Comparison of ENCODE assay signal across 28 cellular contexts in genomic region chr14:71135911-71136310, GRCh38.
"Had no signal": no experiment of that assay in that cellular context is flagged by ENCODE, and none has a peak within 500 bp of the region (broad histone marks: within the 10 kb centered on the region; RNA-seq: fewer than 3 reads in every experiment).

No MANE protein-coding gene starts in this region.

- H3K4me3 ChIP-seq: ascending aorta, breast epithelium, cardiac muscle cell had no signal

- H3K36me3 Mint-ChIP-seq: activated naive CD4-positive, alpha-beta T cell treated with anti-CD3 and anti-CD28 coated beads, Interleukin-2, amount 10 ng/mL, durations not matched to agents 7 days and 5 days; activated naive CD4-positive, alpha-beta T cell treated with anti-CD3 and anti-CD28 coated beads, Interleukin-2, amount 50 U/mL, for 72 hours; activated naive CD8-positive, alpha-beta T cell treated with anti-CD3 and anti-CD28 coated beads, Interleukin-2, amount 10 ng/mL, durations not matched to agents 7 days and 5 days; brain had no signal

- H3K27ac ChIP-seq: ascending aorta, breast epithelium, cardiac muscle cell, epithelial cell of prostate had no signal

- H3K9me3 Mint-ChIP-seq: activated CD4-positive, alpha-beta memory T cell treated with anti-CD3 and anti-CD28 coated beads, Interleukin-2, amount 10 ng/mL, durations not matched to agents 7 days and 5 days; activated naive CD4-positive, alpha-beta T cell treated with anti-CD3 and anti-CD28 coated beads, Interleukin-2, amount 10 ng/mL, durations not matched to agents 7 days and 5 days; activated naive CD4-positive, alpha-beta T cell treated with anti-CD3 and anti-CD28 coated beads, Interleukin-2, amount 50 U/mL, for 72 hours; activated naive CD8-positive, alpha-beta T cell treated with anti-CD3 and anti-CD28 coated beads, Interleukin-2, amount 10 ng/mL, durations not matched to agents 7 days and 5 days; activated T-cell treated with anti-CD3 and anti-CD28 coated beads, Interleukin-2, amount 50 U/mL, for 24 hours; effector memory CD8-positive, alpha-beta T cell had no signal

- H3K27me3 Mint-ChIP-seq: activated CD4-positive, alpha-beta memory T cell treated with anti-CD3 and anti-CD28 coated beads, Interleukin-2, amount 10 ng/mL, durations not matched to agents 7 days and 5 days; activated CD4-positive, alpha-beta T cell treated with anti-CD3 and anti-CD28 coated beads, Interleukin-2, amount 10 ng/mL, durations not matched to agents 24 days and 14 days had no signal

- H3K9me3 ChIP-seq: ascending aorta, breast epithelium had no signal

- H3K36me3 ChIP-seq: ascending aorta, breast epithelium, cardiac muscle cell had no signal

- H3K27ac Mint-ChIP-seq: activated CD4-positive, alpha-beta memory T cell treated with anti-CD3 and anti-CD28 coated beads, Interleukin-2, amount 10 ng/mL, durations not matched to agents 7 days and 5 days; activated CD4-positive, alpha-beta T cell treated with anti-CD3 and anti-CD28 coated beads for 36 hours; activated CD4-positive, alpha-beta T cell treated with anti-CD3 and anti-CD28 coated beads, Interleukin-2, amount 10 ng/mL, durations not matched to agents 24 days and 14 days; activated naive CD4-positive, alpha-beta T cell treated with anti-CD3 and anti-CD28 coated beads, Interleukin-2, amount 10 ng/mL, durations not matched to agents 7 days and 5 days; activated naive CD4-positive, alpha-beta T cell treated with anti-CD3 and anti-CD28 coated beads, Interleukin-2, amount 50 U/mL, for 72 hours; activated naive CD8-positive, alpha-beta T cell treated with anti-CD3 and anti-CD28 coated beads, Interleukin-2, amount 10 ng/mL, durations not matched to agents 7 days and 5 days; activated T-cell treated with anti-CD3 and anti-CD28 coated beads, Interleukin-2, amount 50 U/mL, for 24 hours; activated T-cell treated with anti-CD3 and anti-CD28 coated beads, Interleukin-2, amount 50 U/mL, for 72 hours; brain; effector memory CD8-positive, alpha-beta T cell had no signal

- H3K27me3 ChIP-seq: ascending aorta, breast epithelium, cardiac muscle cell had no signal

- DNase-seq: activated CD4-positive, alpha-beta memory T cell treated with anti-CD3 and anti-CD28 coated beads, Interleukin-2, amount 10 ng/mL, durations not matched to agents 7 days and 5 days; activated CD4-positive, alpha-beta T cell treated with anti-CD3 and anti-CD28 coated beads for 36 hours; activated CD4-positive, alpha-beta T cell treated with anti-CD3 and anti-CD28 coated beads, Interleukin-2, amount 10 ng/mL, durations not matched to agents 24 days and 14 days; activated CD4-positive, CD25-positive, alpha-beta regulatory T cell; activated CD4-positive, CD25-positive, alpha-beta regulatory T cell treated with anti-CD3 and anti-CD28 coated beads, Interleukin-2, amount 50 U/mL, for 72 hours; activated CD8-positive, alpha-beta memory T cell treated with anti-CD3 and anti-CD28 coated beads, Interleukin-2, amount 50 U/mL, for 48 hours; activated gamma-delta T cell; activated naive CD4-positive, alpha-beta T cell; activated naive CD4-positive, alpha-beta T cell treated with anti-CD3 and anti-CD28 coated beads, Interleukin-2, amount 10 ng/mL, durations not matched to agents 7 days and 5 days; activated naive CD8-positive, alpha-beta T cell treated with anti-CD3 and anti-CD28 coated beads, Interleukin-2, amount 10 ng/mL, durations not matched to agents 7 days and 5 days; activated T-cell treated with anti-CD3 and anti-CD28 coated beads for 4 hours; activated T-cell treated with anti-CD3 and anti-CD28 coated beads, Interleukin-2, amount 50 U/mL, for 24 hours; activated T-cell treated with anti-CD3 and anti-CD28 coated beads, Interleukin-2, amount 50 U/mL, for 72 hours; central memory CD4-positive, alpha-beta T cell; cerebellar nuclear complex; cortex of kidney; dermis blood vessel endothelial cell; effector CD4-positive, alpha-beta T cell; effector memory CD8-positive, alpha-beta T cell; foreskin fibroblast; head of caudate nucleus; T-helper 2 cell had no signal

- H3K4me3 Mint-ChIP-seq: activated CD4-positive, alpha-beta memory T cell treated with anti-CD3 and anti-CD28 coated beads, Interleukin-2, amount 10 ng/mL, durations not matched to agents 7 days and 5 days; activated CD4-positive, alpha-beta T cell treated with anti-CD3 and anti-CD28 coated beads for 36 hours; activated CD4-positive, alpha-beta T cell treated with anti-CD3 and anti-CD28 coated beads, Interleukin-2, amount 10 ng/mL, durations not matched to agents 24 days and 14 days; activated naive CD4-positive, alpha-beta T cell treated with anti-CD3 and anti-CD28 coated beads, Interleukin-2, amount 10 ng/mL, durations not matched to agents 7 days and 5 days; activated naive CD8-positive, alpha-beta T cell treated with anti-CD3 and anti-CD28 coated beads, Interleukin-2, amount 10 ng/mL, durations not matched to agents 7 days and 5 days; activated T-cell treated with anti-CD3 and anti-CD28 coated beads, Interleukin-2, amount 50 U/mL, for 24 hours; activated T-cell treated with anti-CD3 and anti-CD28 coated beads, Interleukin-2, amount 50 U/mL, for 72 hours; brain; effector memory CD8-positive, alpha-beta T cell had no signal

- H3K4me1 ChIP-seq: ascending aorta had no signal
